ENCODE assay signal across 30 cellular contexts in genomic region chr7:140146574-140146973, GRCh38. TPM values are rescaled to one million over a fixed set of nuclear protein-coding genes. Genes with fewer than 3 reads are reported as not detected.
DNase-seq lines count a peak whose midpoint lies in the region; ATAC-seq and TF ChIP-seq lines count a peak whose summit lies in the region.
"Had no signal": no experiment of that assay in that cellular context is flagged by ENCODE, and none has a peak within 500 bp of the region (broad histone marks: within the 10 kb centered on the region; RNA-seq: fewer than 3 reads in every experiment).

No MANE protein-coding gene starts in this region.

- no peaks in the 10 kb centered on the region for H3K4me1 ChIP-seq in HEK293 (ENCODE audit: control insufficient read depth, insufficient read depth, low read length)
- H3K4me1 ChIP-seq: Caco-2 had no signal

- POLR2A ChIA-PET in HEK293 (lab: Yijun Ruan, JAX), result no interaction called here

- H3K9me3 ChIP-seq in HEK293 (ENCODE audit: control insufficient read depth, insufficient read depth, low read depth, low read length), result no peaks in the 10 kb centered on the region
- H3K9me3 ChIP-seq: Caco-2, spleen, transverse colon had no signal

- peaks cover 43% of the 10 kb centered on the region for H3K4me1 Mint-ChIP-seq in activated T-helper 17 cell treated with anti-CD3 and anti-CD28 coated beads, Interleukin-2, amount 50 U/mL, for 72 hours

- H3K27me3 Mint-ChIP-seq in activated T-helper 17 cell treated with anti-CD3 and anti-CD28 coated beads, Interleukin-2, amount 50 U/mL, for 72 hours, result no peaks in the 10 kb centered on the region
- H3K27me3 Mint-ChIP-seq: activated CD4-positive, alpha-beta T cell treated with anti-CD3 and anti-CD28 coated beads, Interleukin-2, amount 10 ng/mL, durations not matched to agents 7 days and 5 days had no signal

- H3K27ac Mint-ChIP-seq in activated T-helper 17 cell treated with anti-CD3 and anti-CD28 coated beads, Interleukin-2, amount 50 U/mL, for 72 hours, result peak overlapping the region; percentile 8
- H3K27ac Mint-ChIP-seq: activated CD4-positive, alpha-beta T cell treated with anti-CD3 and anti-CD28 coated beads, Interleukin-2, amount 10 ng/mL, durations not matched to agents 7 days and 5 days; neural progenitor cell had no signal

- H3K36me3 Mint-ChIP-seq in activated T-helper 17 cell treated with anti-CD3 and anti-CD28 coated beads, Interleukin-2, amount 50 U/mL, for 72 hours (ENCODE audit: low read depth), result peaks cover 47% of the 10 kb centered on the region

- CTCF ChIA-PET in HEK293 (lab: Yijun Ruan, JAX), result interaction anchor here (0.6 kb wide), 1 partner anchor 113 kb away, joined by 4 read pairs; no protein-coding TSS in a partner anchor

- DNase-seq in kidney glomerular epithelial cell (lab: John Stamatoyannopoulos, UW), result peak; percentile 54
- DNase-seq in renal cortical epithelial cell (ENCODE audit: low read depth), result peak; percentile 75
- no peak for DNase-seq in stimulated activated CD4-positive, alpha-beta T cell treated with anti-CD3 and anti-CD28 coated beads, Interleukin-12 subunit alpha, Interleukin-12 subunit beta, amount 100 ng/mL, for 4 hours
- DNase-seq in NCI-H345 treated with DMSO at 0.1 percent for 48 hours (lab: John Stamatoyannopoulos, UW; ENCODE audit: unreplicated experiment), result no peak
- DNase-seq: activated CD4-positive, alpha-beta T cell treated with anti-CD3 and anti-CD28 coated beads, Interleukin-2, amount 10 ng/mL, durations not matched to agents 7 days and 5 days; activated naive CD4-positive, alpha-beta T cell treated with Interleukin-2 at 50 U/mL for 16 hours; activated T-cell treated with anti-CD3 and anti-CD28 coated beads, Interleukin-2, amount 50 U/mL, for 4 hours; amygdala; Caco-2; DMS79; effector CD4-positive, alpha-beta T cell; hippocampal formation; left colon; mammary epithelial cell; NCI-H1048; NCI-H1694 treated with DMSO at 0.1 percent for 48 hours; NCI-H2171; NCI-H510A; posterior cingulate gyrus; right cardiac atrium; spleen; stimulated activated CD8-positive, alpha-beta memory T cell treated with anti-CD3 and anti-CD28 coated beads, Interleukin-4, amount 100 ng/mL, for 48 hours; T1000; transverse colon; WERI-Rb-1 had no signal

- H3K4me3 ChIP-seq in HEK293 (ENCODE audit: low read depth, low read length), result no peak overlapping the region
- H3K4me3 ChIP-seq: neural progenitor cell, spleen, transverse colon had no signal

- no peaks in the 10 kb centered on the region for H3K36me3 ChIP-seq in HEK293 (ENCODE audit: control insufficient read depth in 2 of 2, insufficient read depth in 1 of 2, low read length in 2 of 2)
- H3K36me3 ChIP-seq: neural progenitor cell, transverse colon, WERI-Rb-1 had no signal

- no peak for ATAC-seq in activated T-helper 17 cell treated with anti-CD3 and anti-CD28 coated beads, Interleukin-2, amount 50 U/mL, for 72 hours (replicated peaks)
- ATAC-seq in HG03442 (IDR thresholded peaks at IDR 0.05; ENCODE audit: unreplicated experiment), result no peak
- ATAC-seq: activated T-cell treated with anti-CD3 and anti-CD28 coated beads, Interleukin-2, amount 50 U/mL, for 4 hours; left colon; right cardiac atrium had no signal

- H3K9me3 Mint-ChIP-seq in activated T-helper 17 cell treated with anti-CD3 and anti-CD28 coated beads, Interleukin-2, amount 50 U/mL, for 72 hours, result peaks cover 11% of the 10 kb centered on the region

- no peak overlapping the region for H3K27ac ChIP-seq in HEK293 (ENCODE audit: extremely low read depth, low read depth, low read length)
- H3K27ac ChIP-seq: C4-2B, neural progenitor cell, spleen, transverse colon, WERI-Rb-1 had no signal

- no peak for TF ChIP-seq CTCF in HEK293 (tag by site-specific recombination; IDR thresholded peaks at IDR 0.05)

- H3K4me3 Mint-ChIP-seq in activated T-helper 17 cell treated with anti-CD3 and anti-CD28 coated beads, Interleukin-2, amount 50 U/mL, for 72 hours, result no peak overlapping the region
- H3K4me3 Mint-ChIP-seq: activated CD4-positive, alpha-beta T cell treated with anti-CD3 and anti-CD28 coated beads, Interleukin-2, amount 10 ng/mL, durations not matched to agents 7 days and 5 days; activated T-cell treated with anti-CD3 and anti-CD28 coated beads, Interleukin-2, amount 50 U/mL, for 4 hours; neural progenitor cell had no signal

TF ChIP-seq in HEK293, 187 proteins besides CTCF, POLR2A, EP300 and RAD21:
- no peak for TF ChIP-seq ZNF311 (tag by site-specific recombination; IDR thresholded peaks at IDR 0.05; ENCODE audit: borderline replicate concordance)
- TF ChIP-seq PRDM1 (tag by site-specific recombination; IDR thresholded peaks at IDR 0.05), result 0 out of 2 replicates have a peak, but pooled peaks have one; percentile 53
- no peak for TF ChIP-seq ZNF521 (tag by site-specific recombination; IDR thresholded peaks at IDR 0.05)
- no peak for TF ChIP-seq PRDM2 (tag by site-specific recombination; IDR thresholded peaks at IDR 0.05; ENCODE audit: borderline replicate concordance)
- no peak for TF ChIP-seq ZNF324 (tag by site-specific recombination; IDR thresholded peaks at IDR 0.05)

RNA-seq across cellular contexts. Expression of gene KDM7A, which starts 30.2 kb away (rescaled TPM):
- 10 to 100 TPM; 31.1 to 48.7 TPM for total RNA-seq in activated T-helper 17 cell treated with anti-CD3 and anti-CD28 coated beads, Interleukin-2, amount 50 U/mL, for 72 hours
- total RNA-seq in renal cortical epithelial cell, result 3.3 and 7.2 TPM in 2 replicates

Comparison
In these comparisons a context has a peak if more than half of its experiments do, and no peak if none do; other contexts are left out.
1. DNase-seq: peak in kidney glomerular epithelial cell (single experiment) and renal cortical epithelial cell (single experiment); none in stimulated activated CD4-positive, alpha-beta T cell treated with anti-CD3 and anti-CD28 coated beads, Interleukin-12 subunit alpha, Interleukin-12 subunit beta, amount 100 ng/mL, for 4 hours (single experiment) and NCI-H345 treated with DMSO at 0.1 percent for 48 hours (single experiment).